Comparison of ENCODE assay signal across 20 cellular contexts in the genomic region with DNA sequence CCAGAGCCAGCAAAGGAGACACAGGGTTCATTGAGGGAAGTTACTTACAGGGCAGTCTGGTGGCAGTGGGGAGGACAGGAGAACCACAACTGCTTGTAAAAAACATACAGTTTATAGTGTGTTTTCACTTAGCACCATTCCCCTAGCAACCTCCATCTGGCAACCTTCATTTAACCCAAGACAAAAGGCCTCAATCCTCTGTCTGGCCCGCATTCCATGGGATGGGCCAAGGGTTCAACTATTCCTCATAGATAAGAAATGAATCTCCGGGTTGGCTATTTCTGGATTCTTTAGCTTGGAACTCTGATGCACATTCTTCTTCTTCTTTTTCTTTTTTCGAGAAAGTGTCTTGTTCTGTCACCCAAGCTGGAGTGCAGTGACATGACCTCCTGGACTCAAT. TPM values are rescaled to one million over a fixed set of nuclear protein-coding genes. Genes with fewer than 3 reads are reported as not detected.
DNase-seq lines count a peak whose midpoint lies in the region; ATAC-seq and TF ChIP-seq lines count a peak whose summit lies in the region.
"Had no signal": no experiment of that assay in that cellular context is flagged by ENCODE, and none has a peak within 500 bp of the region (broad histone marks: within the 10 kb centered on the region; RNA-seq: fewer than 3 reads in every experiment).

No MANE protein-coding gene starts in this region.

- H3K4me2 ChIP-seq in Loucy (ENCODE audit: low read depth, low read length, poor library complexity, severe bottlenecking) = no peak overlapping the region

- H3K79me2 ChIP-seq in Loucy (ENCODE audit: insufficient read depth, low read length) = no peaks in the 10 kb centered on the region

- H3K9me3 ChIP-seq in Loucy (ENCODE audit: insufficient read depth, low read depth, low read length) (no peaks in the 10 kb centered on the region), uterus (no peaks in the 10 kb centered on the region), heart right ventricle (no peaks in the 10 kb centered on the region)
- H3K9me3 ChIP-seq: Caco-2 had no signal

- H2AFZ ChIP-seq in Loucy (ENCODE audit: low read length) = 0 out of 2 replicates have a peak overlapping the region, but pooled peaks have one; percentile 5

- 71 to 74% methylated on average over 3 of the region's 3 CpGs for WGBS in heart right ventricle, 2 donors

- no peak overlapping the region for H3K9ac ChIP-seq in Loucy (ENCODE audit: low read depth, low read length, poor library complexity, severe bottlenecking)

- ATAC-seq in heart right ventricle = no peak
- ATAC-seq: GM12878, HCT116 had no signal

- no peaks in the 10 kb centered on the region for H3K9me2 ChIP-seq in Loucy (replicated peaks; ENCODE audit: low read depth, low read length)

- H3K27me3 ChIP-seq in Loucy (ENCODE audit: insufficient read depth, low read length, poor library complexity, severe bottlenecking) (no peaks in the 10 kb centered on the region), uterus (no peaks in the 10 kb centered on the region), heart right ventricle (no peaks in the 10 kb centered on the region)

- H3K27ac ChIP-seq in uterus = no peak overlapping the region
- H3K27ac ChIP-seq in heart right ventricle = no peak overlapping the region
- H3K27ac ChIP-seq: C4-2B, HL-60 had no signal

- DNase-seq in amniotic epithelial cell (ENCODE audit: low read depth) = peak; percentile 20
- peak; percentile 45 for DNase-seq in fibroblast of villous mesenchyme (ENCODE audit: low read depth)
- DNase-seq in NOMO-1 (lab: John Stamatoyannopoulos, UW; ENCODE audit: unreplicated experiment in 2 of 2) = no peak
- no peak for DNase-seq in uterus
- DNase-seq in heart right ventricle = no peak
- DNase-seq: ACHN; AML-193; Caco-2; CD4-positive, alpha-beta T cell; DMS79 treated with DMSO at 0.1 percent for 48 hours; EL; GOT3; H7; HFFc6 had no signal

- H3F3A ChIP-seq in Loucy (ENCODE audit: low read depth) = no peaks in the 10 kb centered on the region

- no peak for TF ChIP-seq CTCF in Loucy (conservative IDR thresholded peaks at IDR 0.05; ENCODE audit: low read length)
- no peak for TF ChIP-seq CTCF in fibroblast of villous mesenchyme (IDR thresholded peaks at IDR 0.05; ENCODE audit: insufficient read depth, low read depth, low read length)
- no peak for TF ChIP-seq CTCF in uterus (IDR thresholded peaks at IDR 0.05)
- no peak for TF ChIP-seq CTCF in heart right ventricle (IDR thresholded peaks at IDR 0.05)

- intact Hi-C loops in uterus (cut with DNase I; ENCODE audit: low total_unique reads) = no loop called here
- intact Hi-C loops in heart right ventricle (cut with DNase I) = no loop called here

- H3K36me3 ChIP-seq in Loucy (ENCODE audit: insufficient read depth, low read length) (no peaks in the 10 kb centered on the region), uterus (no peaks in the 10 kb centered on the region), heart right ventricle (no peaks in the 10 kb centered on the region)

- no peak for TF ChIP-seq POLR2A in uterus (IDR thresholded peaks at IDR 0.05)

- no peak overlapping the region for H3K4me3 ChIP-seq in Loucy (ENCODE audit: low read length, poor library complexity, severe bottlenecking)
- H3K4me3 ChIP-seq in fibroblast of villous mesenchyme (ENCODE audit: low read depth, low read length) = no peak overlapping the region
- H3K4me3 ChIP-seq in uterus = no peak overlapping the region
- no peak overlapping the region for H3K4me3 ChIP-seq in heart right ventricle
- H3K4me3 ChIP-seq: GM12878 had no signal

- no peaks in the 10 kb centered on the region for H4K20me1 ChIP-seq in Loucy (ENCODE audit: insufficient read depth, low read length, poor library complexity, severe bottlenecking)

- H3K4me1 ChIP-seq in Loucy (ENCODE audit: insufficient read depth, low read length, poor library complexity, severe bottlenecking) (peaks cover 3% of the 10 kb centered on the region), uterus (no peaks in the 10 kb centered on the region), heart right ventricle (peaks cover 0 to 5% (median 0%) of the 10 kb centered on the region in 9 donors)

RNA-seq across cellular contexts. Expression of gene FYN, which starts 26.3 kb away (rescaled TPM):
- total RNA-seq in fibroblast of villous mesenchyme = 26.8 and 35.1 TPM in 2 replicates
- 100 to 1,000 TPM in 3 of 4 donors, 10 to 100 TPM in 1; 50.7 to 208 (median 135) TPM for total RNA-seq in uterus
- total RNA-seq in heart right ventricle = 10 to 100 TPM; 33.5 to 58.1 (median 45.6) TPM
- polyA plus RNA-seq in heart right ventricle = 10 to 100 TPM; 19.1 to 28.0 TPM
- total RNA-seq: G401 had no signal

Comparison
In these comparisons a context has a peak if more than half of its experiments do, and no peak if none do; other contexts are left out.
1. DNase-seq: peak in amniotic epithelial cell (single experiment) and fibroblast of villous mesenchyme (single experiment); none in NOMO-1 (0 of 2), uterus (0 of 2) and heart right ventricle (0 of 2).